ENCODE assay signal across 25 cellular contexts in genomic region chr3:112353365-112353764, GRCh38. TPM values are rescaled to one million over a fixed set of nuclear protein-coding genes. Genes with fewer than 3 reads are reported as not detected.
A peak's percentile ranks its signal among the peaks of the same experiment; 100 is the strongest.
DNase-seq lines count a peak whose midpoint lies in the region; ATAC-seq, FAIRE-seq and TF ChIP-seq lines count a peak whose summit lies in the region.
"Had no signal": no experiment of that assay in that cellular context is flagged by ENCODE, and none has a peak within 500 bp of the region (broad histone marks: within the 10 kb centered on the region; RNA-seq: fewer than 3 reads in every experiment).

No MANE protein-coding gene starts in this region.

- peak overlapping the region; percentile 46 for H4K91ac ChIP-seq in H1 (replicated peaks; ENCODE audit: insufficient read length, low read length)

- H3K9me2 ChIP-seq in GM23338 (ENCODE audit: insufficient read depth): no peaks in the 10 kb centered on the region

- H3K18ac ChIP-seq in H1 (ENCODE audit: extremely low read depth, low read length): no peak overlapping the region

- H2BK12ac ChIP-seq in H1 (ENCODE audit: low read depth, low read length): no peak overlapping the region

- H2AFZ ChIP-seq in GM23338 (no peak overlapping the region), H1 (ENCODE audit: low read length) (no peak overlapping the region)

- H3K79me1 ChIP-seq in H1 (ENCODE audit: low read depth, low read length): no peaks in the 10 kb centered on the region; the same call in 1 of the 2 replicates

- CTCF ChIA-PET in H1 (lab: Charles Lee; ENCODE audit: partially characterized antibody): interaction anchor here (0.6 to 2.9 kb wide), 5 partner anchors 19 to 212 kb away, joined by 3 to 9 read pairs (median 3); partner anchors contain the start of gene SLC9C1

- no peak overlapping the region for H3K4me3 Mint-ChIP-seq in GM23338
- no peak overlapping the region for H3K4me3 Mint-ChIP-seq in memory B cell
- H3K4me3 Mint-ChIP-seq: CD8-positive, alpha-beta memory T cell had no signal

- peak overlapping the region; percentile 87 for H2BK120ac ChIP-seq in H1 (replicated peaks; ENCODE audit: low read depth, low read length)

- peak; percentile 76 for FAIRE-seq in H1 (lab: Jason Lieb, UNC)
- FAIRE-seq: GM12892, GM18507 had no signal

- H3K36me3 Mint-ChIP-seq in GM23338 (ENCODE audit: low read depth) (peaks cover 74% of the 10 kb centered on the region), memory B cell (peaks cover 8% of the 10 kb centered on the region)
- H3K36me3 Mint-ChIP-seq: CD8-positive, alpha-beta memory T cell had no signal

- POLR2A ChIA-PET in H1 (lab: Charles Lee; ENCODE audit: partially characterized antibody): interaction anchor here (1.0 to 4.9 kb wide), 5 partner anchors 9 to 49 kb away, joined by 3 to 17 read pairs (median 8); partner anchors contain the start of gene CD200

- H3K27ac Mint-ChIP-seq in GM23338 (peak overlapping the region; percentile 93), memory B cell (peak overlapping the region; percentile 45)
- H3K27ac Mint-ChIP-seq: CD8-positive, alpha-beta memory T cell had no signal

- H3K27me3 Mint-ChIP-seq in GM23338 (ENCODE audit: insufficient read depth, low read depth, poor library complexity): no peaks in the 10 kb centered on the region
- no peaks in the 10 kb centered on the region for H3K27me3 Mint-ChIP-seq in memory B cell

- peaks cover 94% of the 10 kb centered on the region for H3K4me1 ChIP-seq in GM23338 (ENCODE audit: insufficient read depth)
- peaks cover 78% of the 10 kb centered on the region for H3K4me1 ChIP-seq in HUES48 (ENCODE audit: control insufficient read depth, insufficient read depth, low read length)
- H3K4me1 ChIP-seq in H1 (replicated peaks in 1 of 4; ENCODE audit: control insufficient read depth in 3 of 4, insufficient read depth in 4 of 4, low read length in 3 of 4): peaks cover 3 to 37% (median 23%) of the 10 kb centered on the region in 4 experiments

- H3K9me3 ChIP-seq in HUES48 (ENCODE audit: control insufficient read depth, insufficient read depth, low read length) (no peaks in the 10 kb centered on the region), H1 (ENCODE audit: insufficient read depth in 2 of 2, low read depth in 1 of 2, low read length in 1 of 2) (no peaks in the 10 kb centered on the region)
- H3K9me3 ChIP-seq: HAP-1, MG63 had no signal

- TF ChIP-seq CTCF in GM23338 (conservative IDR thresholded peaks at IDR 0.05; ENCODE audit: low read depth in 2 of 2): no peak
- no peak for TF ChIP-seq CTCF in H1 (IDR thresholded peaks at IDR 0.05; ENCODE audit: control extremely low read depth in 1 of 3, insufficient read depth in 1 of 3, low read depth in 1 of 3, low read length in 3 of 3)

- 0 out of 2 replicates have a peak, but pooled peaks cover 2% of the 10 kb centered on the region for H3K23me2 ChIP-seq in H1 (ENCODE audit: low read depth, low read length)

- peak overlapping the region; percentile 52 for H4K5ac ChIP-seq in H1 (ENCODE audit: insufficient read length, low read depth, low read length)

- no peak overlapping the region for H2BK15ac ChIP-seq in H1 (ENCODE audit: low read length)

- no peaks in the 10 kb centered on the region for H3K9me3 Mint-ChIP-seq in GM23338
- no peaks in the 10 kb centered on the region for H3K9me3 Mint-ChIP-seq in memory B cell
- H3K9me3 Mint-ChIP-seq: CD8-positive, alpha-beta memory T cell had no signal

- H3K27me3 ChIP-seq in GM23338 (ENCODE audit: insufficient read depth) (no peaks in the 10 kb centered on the region), HUES48 (ENCODE audit: control insufficient read depth, insufficient read depth, low read length) (no peaks in the 10 kb centered on the region), H1 (replicated peaks in 1 of 4; ENCODE audit: control insufficient read depth in 3 of 4, extremely low read depth in 1 of 4, insufficient read depth in 3 of 4, low read length in 3 of 4) (no peaks in the 10 kb centered on the region)

- H3K36me3 ChIP-seq in GM23338 (ENCODE audit: insufficient read depth): peaks cover 11% of the 10 kb centered on the region
- peaks cover 70% of the 10 kb centered on the region for H3K36me3 ChIP-seq in HUES48 (ENCODE audit: control insufficient read depth, insufficient read depth, low read length)
- peaks cover 0 to 38% (median 16%) of the 10 kb centered on the region in 4 experiments; a peak in 5 of 8 replicates for H3K36me3 ChIP-seq in H1 (ENCODE audit: control insufficient read depth in 2 of 4, insufficient read depth in 4 of 4, low read length in 3 of 4)
- H3K36me3 ChIP-seq: HAP-1, MG63 had no signal

- no peaks in the 10 kb centered on the region for H4K20me1 ChIP-seq in GM23338 (replicated peaks; ENCODE audit: insufficient read depth)
- no peaks in the 10 kb centered on the region for H4K20me1 ChIP-seq in H1 (replicated peaks in 1 of 2; ENCODE audit: control insufficient read depth in 1 of 2, insufficient read depth in 2 of 2, low read length in 2 of 2)

- H3K4me3 ChIP-seq in GM23338 (no peak overlapping the region), HUES48 (ENCODE audit: low read depth, low read length) (no peak overlapping the region), H1 (ENCODE audit: extremely low read depth in 1 of 4, insufficient read depth in 2 of 4, low read depth in 3 of 4, low read length in 4 of 4) (no peak overlapping the region)
- H3K4me3 ChIP-seq: HAP-1, MG63 had no signal

- H3K4ac ChIP-seq in H1 (replicated peaks; ENCODE audit: insufficient read length, low read depth, low read length): peak overlapping the region; percentile 28

- no peak overlapping the region for H3K56ac ChIP-seq in H1 (replicated peaks; ENCODE audit: insufficient read length, low read depth, low read length)

- no peak overlapping the region for H2BK20ac ChIP-seq in H1 (ENCODE audit: low read length)

- WGBS in H1 (ENCODE audit: extremely low coverage in 1 of 2, insufficient coverage in 1 of 2, insufficient read length in 1 of 2, insufficient replicate concordance in 2 of 2, low coverage in 1 of 2, low lambda C conversion rate in 2 of 2, missing lambda C conversion rate in 1 of 2), 2 experiments: 64% methylated on average over 3 of the region's 3 CpGs; no CpG with 5 or more reads in 1 of the 2 experiments

- H3K14ac ChIP-seq in H1 (ENCODE audit: insufficient read length): no peak overlapping the region

- DNase-seq in GM23338 (ENCODE audit: low spot score): no peak
- DNase-seq in H1 (ENCODE audit: low read depth in 1 of 2, low spot score in 2 of 2): no peak
- no peak for DNase-seq in memory B cell (ENCODE audit: low spot score in 2 of 2)
- no peak for DNase-seq in activated CD4-positive, alpha-beta T cell treated with anti-CD3 and anti-CD28 coated beads, Interleukin-2, amount 50 U/mL, for 48 hours
- no peak for DNase-seq in activated effector memory CD4-positive, alpha-beta T cell treated with Interleukin-2 at 50 U/mL for 16 hours
- DNase-seq: ACHN; C1 segment of cervical spinal cord; CD8-positive, alpha-beta memory T cell; DMS79; Kasumi-1; MG63; NCI-H1092 treated with DMSO at 0.1 percent for 48 hours; NCI-H146; NCI-H2081 treated with DMSO at 0.1 percent for 48 hours; NCI-H446 treated with DMSO at 0.1 percent for 48 hours; NCI-H774; SHP77 treated with DMSO at 0.1 percent for 48 hours had no signal

- ATAC-seq in GM23338 (no peak), memory B cell (ENCODE audit: low read depth) (no peak), HG02571 (IDR thresholded peaks at IDR 0.05; ENCODE audit: unreplicated experiment) (no peak)
- ATAC-seq: SK-N-SH treated with all-trans-retinoic acid at 6 μM for 48 hours had no signal

- H3K23ac ChIP-seq in H1 (ENCODE audit: insufficient read length): no peak overlapping the region

- TF ChIP-seq EP300 in H1 (IDR thresholded peaks at IDR 0.05; ENCODE audit: borderline replicate concordance in 1 of 2, low read depth in 2 of 2, low read length in 2 of 2): no peak

- H4K8ac ChIP-seq in H1 (ENCODE audit: extremely low read depth, insufficient read depth, low read length): no peak overlapping the region

- peak overlapping the region; percentile 68; the same call in 1 of the 2 replicates for H2BK5ac ChIP-seq in H1 (ENCODE audit: low read depth, low read length)

- TF ChIP-seq POLR2A in H1 (IDR thresholded peaks at IDR 0.05; ENCODE audit: control extremely low read depth in 1 of 2, low read depth in 2 of 2, low read length in 2 of 2): no peak

- H3K27ac ChIP-seq in GM23338 (ENCODE audit: low read depth) (peak overlapping the region; percentile 85), HUES48 (ENCODE audit: low read depth, low read length) (peak overlapping the region; percentile 91), H1 (ENCODE audit: low read depth, low read length) (no peak overlapping the region; the same call in 1 of the 2 replicates)

- H3F3A ChIP-seq in GM23338 (replicated peaks; ENCODE audit: low read depth): peaks cover 13% of the 10 kb centered on the region; the same call in 1 of the 2 replicates

- H3K9ac ChIP-seq in HUES48 (ENCODE audit: low read depth, low read length): no peak overlapping the region
- H3K9ac ChIP-seq in H1 (replicated peaks in 1 of 4; ENCODE audit: extremely low read depth in 1 of 4, low read depth in 3 of 4, low read length in 3 of 4): no peak overlapping the region

- TF ChIP-seq RAD21 in H1 (IDR thresholded peaks at IDR 0.05 in 1 of 2, conservative IDR thresholded peaks at IDR 0.05 in 1 of 2; ENCODE audit: low read depth in 2 of 2, low read length in 2 of 2): no peak

- no peak overlapping the region for H2AK5ac ChIP-seq in H1 (ENCODE audit: low read depth, low read length)

- peak overlapping the region; percentile 36; the same call in 1 of the 2 replicates for H3K4me2 ChIP-seq in GM23338
- H3K4me2 ChIP-seq in H1 (ENCODE audit: insufficient read depth in 1 of 2, low read depth in 2 of 2, low read length in 2 of 2): no peak overlapping the region; a peak in 1 of 4 replicates

- H3K79me2 ChIP-seq in GM23338 (replicated peaks; ENCODE audit: insufficient read depth) (peaks cover 28% of the 10 kb centered on the region), H1 (ENCODE audit: control insufficient read depth in 1 of 2, insufficient read depth in 2 of 2, low read length in 2 of 2) (peaks cover 0 to 19% of the 10 kb centered on the region in 2 experiments; a peak in 3 of 4 replicates)

- H3K4me1 Mint-ChIP-seq in GM23338 (peaks cover 90% of the 10 kb centered on the region), memory B cell (peaks cover 11% of the 10 kb centered on the region)

RNA-seq across cellular contexts. Expression of gene CD200, which starts 20.4 kb away (rescaled TPM):
- 49.3 and 51.9 TPM in 2 replicates for total RNA-seq in GM23338 (2014; rRNA removed; shearing (Covaris generic))
- 56.5 and 65.0 TPM in 2 replicates for polyA plus RNA-seq in GM23338 (2016; fragmentation: Nextera tagmentation; extraction: Ambion mirVana)
- total RNA-seq in H1 (2021; fragmentation: NEBNext Ultra II Directional; extraction: Animal tissue kit (Norgen Biotek cat#: 25700)): 50.2 and 51.9 TPM in 2 replicates
- polyA plus RNA-seq in H1 (2011; rRNA removed): 25.0 and 45.8 TPM in 2 replicates
- 39.3 TPM for polyA plus RNA-seq in H1 (2011; cell fraction: cytosol; rRNA removed)
- polyA plus RNA-seq in H1 (2011; cell fraction: nucleus; rRNA removed): 24.9 TPM
- polyA plus RNA-seq in H1 (2012, experiment 1 of 2): 46.2 to 51.4 TPM (median 49.5 TPM) in 4 replicates
- polyA plus RNA-seq in H1 (2012, experiment 2 of 2): 7.0 TPM
- polyA plus RNA-seq in H1 (2013, experiment 1 of 2): 104 TPM
- polyA plus RNA-seq in H1 (2013, experiment 2 of 2): 109 TPM
- polyA minus RNA-seq in H1 (2011; rRNA and poly(A)+ RNA removed): 41.9 and 57.4 TPM in 2 replicates
- 19.0 TPM for polyA minus RNA-seq in H1 (2011; cell fraction: cytosol; rRNA and poly(A)+ RNA removed)
- 38.7 TPM for polyA minus RNA-seq in H1 (2011; cell fraction: nucleus; rRNA and poly(A)+ RNA removed)

RNA-seq across cellular contexts. Expression of gene SLC9C1, which starts 59.3 kb away (rescaled TPM):
- total RNA-seq in GM23338 (2014; rRNA removed; shearing (Covaris generic)): 0.97 and 1.7 TPM in 2 replicates
- polyA plus RNA-seq in GM23338 (2016; fragmentation: Nextera tagmentation; extraction: Ambion mirVana): 0.66 and 1.8 TPM in 2 replicates
- 0.24 and 1.1 TPM in 2 replicates for total RNA-seq in H1 (2021; fragmentation: NEBNext Ultra II Directional; extraction: Animal tissue kit (Norgen Biotek cat#: 25700))
- 0.06 and 0.15 TPM in 2 replicates for polyA plus RNA-seq in H1 (2011; rRNA removed)
- polyA plus RNA-seq in H1 (2011; cell fraction: cytosol; rRNA removed): not detected
- 0.20 TPM for polyA plus RNA-seq in H1 (2011; cell fraction: nucleus; rRNA removed)
- 0.12 TPM in 1 of 4 replicates, not detected in the others for polyA plus RNA-seq in H1 (2012, experiment 1 of 2)
- not detected for polyA plus RNA-seq in H1 (2012, experiment 2 of 2)
- polyA plus RNA-seq in H1 (2013, experiment 1 of 2): 0.12 TPM
- polyA plus RNA-seq in H1 (2013, experiment 2 of 2): 0.13 TPM
- polyA minus RNA-seq in H1 (2011; rRNA and poly(A)+ RNA removed): 0.20 and 0.41 TPM in 2 replicates
- not detected for polyA minus RNA-seq in H1 (2011; cell fraction: cytosol; rRNA and poly(A)+ RNA removed)
- polyA minus RNA-seq in H1 (2011; cell fraction: nucleus; rRNA and poly(A)+ RNA removed): 1.5 TPM
- total RNA-seq: CD8-positive, alpha-beta memory T cell; HT-29; RPMI7951 had no signal
- polyA plus RNA-seq: CD8-positive, alpha-beta memory T cell had no signal
